ENCODE assay signal across 20 cellular contexts in genomic region chr4:69377562-69377961, GRCh38.
DNase-seq lines count a peak whose midpoint lies in the region; ATAC-seq and TF ChIP-seq lines count a peak whose summit lies in the region.
"Had no signal": no experiment of that assay in that cellular context is flagged by ENCODE, and none has a peak within 500 bp of the region (broad histone marks: within the 10 kb centered on the region; RNA-seq: fewer than 3 reads in every experiment).

No MANE protein-coding gene starts in this region.

- H3K27me3 ChIP-seq in DND-41 (ENCODE audit: insufficient read depth, low read length, poor library complexity) (no peaks in the 10 kb centered on the region), endodermal cell (ENCODE audit: control insufficient read depth, insufficient read depth, low read length, poor library complexity, severe bottlenecking) (no peaks in the 10 kb centered on the region), neuronal stem cell (ENCODE audit: control insufficient read depth in 3 of 3, insufficient read depth in 3 of 3, low read depth in 1 of 3, low read length in 3 of 3) (no peaks in the 10 kb centered on the region)

- no peak overlapping the region for H2BK12ac ChIP-seq in neuronal stem cell (ENCODE audit: low read length)

- peak overlapping the region; percentile 30 for H4K8ac ChIP-seq in neuronal stem cell (ENCODE audit: low read depth, low read length)

- H2BK120ac ChIP-seq in neuronal stem cell (ENCODE audit: low read depth, low read length) = no peak overlapping the region

- H3K9me3 ChIP-seq in DND-41 (ENCODE audit: insufficient read depth, low read length, severe bottlenecking) = no peaks in the 10 kb centered on the region
- H3K9me3 ChIP-seq in endodermal cell (ENCODE audit: control insufficient read depth, low read length) = no peaks in the 10 kb centered on the region
- H3K9me3 ChIP-seq in neuronal stem cell (replicated peaks in 1 of 2; ENCODE audit: control insufficient read depth in 2 of 2, insufficient read depth in 1 of 2, low read depth in 1 of 2, low read length in 2 of 2) = no peaks in the 10 kb centered on the region
- H3K9me3 ChIP-seq: A549, Caco-2, HAP-1 had no signal

- DNase-seq in DND-41 (no peak), HT-29 (ENCODE audit: low spot score) (peak; percentile 9), endodermal cell (no peak), neuronal stem cell (ENCODE audit: low spot score) (no peak), superior temporal gyrus (ENCODE audit: extremely low spot score) (no peak), AG08395 (ENCODE audit: low spot score) (no peak)
- DNase-seq: 8988T; ACHN; C1 segment of cervical spinal cord; Caco-2; CD4-positive, CD25-positive, alpha-beta regulatory T cell; CD8-positive, alpha-beta T cell; DMS153; EL; GDM1; GOT3; HFFc6 had no signal

- H3K9ac ChIP-seq in DND-41 (ENCODE audit: low read depth, low read length) = no peak overlapping the region
- no peak overlapping the region for H3K9ac ChIP-seq in endodermal cell (ENCODE audit: extremely low read depth, low read length, poor library complexity, severe bottlenecking)
- H3K9ac ChIP-seq in neuronal stem cell (ENCODE audit: low read depth, low read length, poor library complexity) = no peak overlapping the region

- no peaks in the 10 kb centered on the region for H3K4me1 Mint-ChIP-seq in endodermal cell
- H3K4me1 Mint-ChIP-seq: CD4-positive, CD25-positive, alpha-beta regulatory T cell had no signal

- H3K4ac ChIP-seq in neuronal stem cell (ENCODE audit: low read length) = no peak overlapping the region

- H3K36me3 ChIP-seq in DND-41 (ENCODE audit: insufficient read depth, low read length) (no peaks in the 10 kb centered on the region), endodermal cell (ENCODE audit: control insufficient read depth, insufficient read depth, low read length) (no peaks in the 10 kb centered on the region), neuronal stem cell (replicated peaks in 1 of 2; ENCODE audit: control insufficient read depth in 2 of 2, insufficient read depth in 2 of 2, low read length in 2 of 2) (no peaks in the 10 kb centered on the region)
- H3K36me3 ChIP-seq: HAP-1 had no signal

- no peaks in the 10 kb centered on the region for H4K20me1 ChIP-seq in DND-41 (ENCODE audit: insufficient read depth, low read length)

- H2BK5ac ChIP-seq in neuronal stem cell (ENCODE audit: low read length) = no peak overlapping the region

- no peaks in the 10 kb centered on the region for H3K79me1 ChIP-seq in neuronal stem cell (ENCODE audit: low read depth, low read length)

- H3K4me3 ChIP-seq in DND-41 (ENCODE audit: low read depth in 1 of 2, low read length in 2 of 2) (no peak overlapping the region), endodermal cell (ENCODE audit: low read length) (no peak overlapping the region), neuronal stem cell (ENCODE audit: low read length in 2 of 2) (no peak overlapping the region)
- H3K4me3 ChIP-seq: A549, HAP-1 had no signal

- TF ChIP-seq CTCF in DND-41 (IDR thresholded peaks at IDR 0.05; ENCODE audit: borderline replicate concordance, extremely low read depth, low read length, poor library complexity, severe bottlenecking) (peak; percentile 5), endodermal cell (conservative IDR thresholded peaks at IDR 0.05) (peak; percentile 50)

- H3K79me2 ChIP-seq in DND-41 (ENCODE audit: insufficient read depth, low read length) = no peaks in the 10 kb centered on the region

- H3K14ac ChIP-seq in neuronal stem cell (ENCODE audit: low read length) = no peak overlapping the region

- H3K4me2 ChIP-seq in DND-41 (ENCODE audit: insufficient read depth, low read length) (no peak overlapping the region), neuronal stem cell (ENCODE audit: insufficient read depth, low read length, poor library complexity, severe bottlenecking) (no peak overlapping the region)
- H3K4me2 ChIP-seq: A549 had no signal

- no peaks in the 10 kb centered on the region for H3K4me1 ChIP-seq in DND-41 (ENCODE audit: insufficient read depth, low read length)
- H3K4me1 ChIP-seq in endodermal cell (ENCODE audit: control insufficient read depth, insufficient read depth, low read length) = no peaks in the 10 kb centered on the region
- no peaks in the 10 kb centered on the region for H3K4me1 ChIP-seq in neuronal stem cell (ENCODE audit: control insufficient read depth in 2 of 2, insufficient read depth in 1 of 2, low read depth in 1 of 2, low read length in 2 of 2)
- H3K4me1 ChIP-seq: A549, Caco-2, HAP-1 had no signal

- H3K18ac ChIP-seq in neuronal stem cell (ENCODE audit: low read length) = no peak overlapping the region

- 89 to 97% methylated on average over 6 to 7 of the region's 7 CpGs for WGBS in endodermal cell (ENCODE audit: insufficient coverage in 1 of 2, insufficient read length in 1 of 2), 2 experiments
- no CpG with 5 or more reads among the region's 7 CpGs for WGBS in neuronal stem cell (ENCODE audit: extremely low coverage in 2 of 2, insufficient read length in 2 of 2, insufficient replicate concordance in 1 of 2), 2 donors

- ATAC-seq in DND-41 (ENCODE audit: insufficient read depth, low read depth) (no peak), GM21423 (IDR thresholded peaks at IDR 0.05; ENCODE audit: unreplicated experiment) (no peak)
- ATAC-seq: A549; CD8-positive, alpha-beta T cell had no signal

- no peak overlapping the region for H2AK5ac ChIP-seq in neuronal stem cell (ENCODE audit: low read depth, low read length)

- no peak overlapping the region for H4K91ac ChIP-seq in neuronal stem cell (ENCODE audit: low read depth, low read length, poor library complexity)

- H3K27ac Mint-ChIP-seq in endodermal cell = no peak overlapping the region
- H3K27ac Mint-ChIP-seq: CD4-positive, CD25-positive, alpha-beta regulatory T cell; CD8-positive, alpha-beta T cell; HFFc6 had no signal

- no peaks in the 10 kb centered on the region for H3K9me3 Mint-ChIP-seq in endodermal cell
- H3K9me3 Mint-ChIP-seq: CD8-positive, alpha-beta T cell had no signal

- H2AFZ ChIP-seq in DND-41 (ENCODE audit: low read depth, low read length) (no peak overlapping the region), neuronal stem cell (ENCODE audit: low read length) (no peak overlapping the region)

- H3K4me3 Mint-ChIP-seq in endodermal cell = no peak overlapping the region
- H3K4me3 Mint-ChIP-seq: CD4-positive, CD25-positive, alpha-beta regulatory T cell; CD8-positive, alpha-beta T cell; HFFc6 had no signal

- H2BK15ac ChIP-seq in neuronal stem cell (ENCODE audit: low read length) = no peak overlapping the region

- no peaks in the 10 kb centered on the region for H3K27me3 Mint-ChIP-seq in endodermal cell (ENCODE audit: insufficient read depth)
- H3K27me3 Mint-ChIP-seq: CD4-positive, CD25-positive, alpha-beta regulatory T cell had no signal

- H3K36me3 Mint-ChIP-seq in endodermal cell (ENCODE audit: low read depth) = no peaks in the 10 kb centered on the region
- H3K36me3 Mint-ChIP-seq: CD4-positive, CD25-positive, alpha-beta regulatory T cell; CD8-positive, alpha-beta T cell had no signal

- no peak overlapping the region for H3K23ac ChIP-seq in neuronal stem cell (ENCODE audit: low read depth, low read length, poor library complexity)

- H3K27ac ChIP-seq in DND-41 (ENCODE audit: low read length) (no peak overlapping the region), endodermal cell (ENCODE audit: low read depth, low read length) (no peak overlapping the region), neuronal stem cell (replicated peaks; ENCODE audit: low read length) (no peak overlapping the region)
- H3K27ac ChIP-seq: A549 had no signal
